In genomic region chr19:54393381-54393780, GRCh38 we compare ENCODE assay signal across 20 cellular contexts. TPM values are rescaled to one million over a fixed set of nuclear protein-coding genes. Genes with fewer than 3 reads are reported as not detected.
DNase-seq lines count a peak whose midpoint lies in the region; ATAC-seq and TF ChIP-seq lines count a peak whose summit lies in the region.
"Had no signal": no experiment of that assay in that cellular context is flagged by ENCODE, and none has a peak within 500 bp of the region (broad histone marks: within the 10 kb centered on the region; RNA-seq: fewer than 3 reads in every experiment).

No MANE protein-coding gene starts in this region.

- no peak overlapping the region for H3K4me3 ChIP-seq in brain microvascular endothelial cell (ENCODE audit: low read depth, low read length)
- H3K4me3 ChIP-seq: BLaER1, GM12878, HAP-1 had no signal

- peak; percentile 80 for DNase-seq in ELF-1 (ENCODE audit: low read depth, low spot score)
- DNase-seq in iris pigment epithelial cell (ENCODE audit: low read depth), result peak; percentile 12
- DNase-seq in nephron progenitor cell, result no peak
- DNase-seq in sciatic nerve (ENCODE audit: low spot score), result no peak
- DNase-seq in amygdala (lab: John Stamatoyannopoulos, UW), result no peak
- no peak for DNase-seq in NCI-H2081 (lab: John Stamatoyannopoulos, UW)
- DNase-seq in stimulated activated CD4-positive, alpha-beta T cell treated with anti-CD3 and anti-CD28 coated beads, Interleukin-15, amount 100 ng/mL, for 24 hours, result no peak
- DNase-seq in brain microvascular endothelial cell, result no peak
- DNase-seq: 8988T; Calu3; CD8-positive, alpha-beta T cell; DMS79 treated with DMSO at 0.1 percent for 48 hours had no signal

- intact Hi-C loops in sciatic nerve (cut with DNase I), result no loop called here

- peaks cover 19% of the 10 kb centered on the region for H3K9me3 Mint-ChIP-seq in nephron progenitor cell
- H3K9me3 Mint-ChIP-seq: CD8-positive, alpha-beta T cell had no signal

- no peak overlapping the region for H3K27ac ChIP-seq in brain microvascular endothelial cell
- H3K27ac ChIP-seq: BLaER1, HL-60 had no signal

- in situ Hi-C loops in brain microvascular endothelial cell (cut with HindIII; ENCODE audit: low pct_ligation_motif_present, low sequenced_read_pairs), result no loop called here

- H3K27me3 Mint-ChIP-seq in nephron progenitor cell (ENCODE audit: low read depth, poor library complexity), result peaks cover 36% of the 10 kb centered on the region

- H3K4me3 Mint-ChIP-seq in nephron progenitor cell, result no peak overlapping the region
- H3K4me3 Mint-ChIP-seq: CD8-positive, alpha-beta T cell had no signal

- no peaks in the 10 kb centered on the region for H3K27me3 ChIP-seq in brain microvascular endothelial cell (replicated peaks)
- H3K27me3 ChIP-seq: BLaER1 had no signal

- no peaks in the 10 kb centered on the region for H3K36me3 Mint-ChIP-seq in nephron progenitor cell (ENCODE audit: low read depth)

- no peaks in the 10 kb centered on the region for H3K36me3 ChIP-seq in brain microvascular endothelial cell (replicated peaks)
- H3K36me3 ChIP-seq: BLaER1, HAP-1 had no signal

- TF ChIP-seq CTCF in nephron progenitor cell (IDR thresholded peaks at IDR 0.05) (no peak), brain microvascular endothelial cell (IDR thresholded peaks at IDR 0.05; ENCODE audit: low read depth, low read length, missing control alignments) (no peak)

- peaks cover 13% of the 10 kb centered on the region for H3K4me1 Mint-ChIP-seq in nephron progenitor cell

- H3K27ac Mint-ChIP-seq in nephron progenitor cell, result peak overlapping the region; percentile 16
- H3K27ac Mint-ChIP-seq: CD8-positive, alpha-beta T cell had no signal

- peak; percentile 32 for ATAC-seq in sciatic nerve
- ATAC-seq: CD8-positive, alpha-beta T cell; GM12878 had no signal

RNA-seq across cellular contexts. Expression of gene TTYH1, which starts 21.9 kb away (rescaled TPM):
- total RNA-seq in sciatic nerve, result 72.2 TPM
- total RNA-seq: CD8-positive, alpha-beta T cell; H4; HT1080 had no signal

RNA-seq across cellular contexts. Expression of gene LAIR1, which starts 28.6 kb away (rescaled TPM):
- total RNA-seq in sciatic nerve, result 44.7 TPM
- total RNA-seq: A673, G401, HT1080 had no signal

RNA-seq across cellular contexts. Expression of gene LILRA4, which starts 54.4 kb away (rescaled TPM):
- 2.1 TPM for total RNA-seq in sciatic nerve
- total RNA-seq: A673; Calu3; CD8-positive, alpha-beta T cell; G401; H4; HT1080 had no signal

RNA-seq across cellular contexts. Expression of gene LENG8, which starts 55.6 kb away (rescaled TPM):
- total RNA-seq in sciatic nerve, result 305 TPM

Comparison
In these comparisons a context has a peak if more than half of its experiments do, and no peak if none do; other contexts are left out.
1. DNase-seq: peak in ELF-1 (single experiment) and iris pigment epithelial cell (single experiment); none in nephron progenitor cell (single experiment), sciatic nerve (single experiment), amygdala (0 of 56), NCI-H2081 (0 of 2), stimulated activated CD4-positive, alpha-beta T cell treated with anti-CD3 and anti-CD28 coated beads, Interleukin-15, amount 100 ng/mL, for 24 hours (single experiment) and brain microvascular endothelial cell (single experiment).